Comparison of ENCODE assay signal across 11 cellular contexts in genomic region chr22:36236338-36237319, GRCh38. TPM values are rescaled to one million over a fixed set of nuclear protein-coding genes. Genes with fewer than 3 reads are reported as not detected.
A peak's percentile ranks its signal among the peaks of the same experiment; 100 is the strongest.
DNase-seq lines count a peak whose midpoint lies in the region; ATAC-seq, FAIRE-seq and TF ChIP-seq lines count a peak whose summit lies in the region.
"Had no signal": no experiment of that assay in that cellular context is flagged by ENCODE, and none has a peak within 500 bp of the region (broad histone marks: within the 10 kb centered on the region; RNA-seq: fewer than 3 reads in every experiment).

No MANE protein-coding gene starts in this region.

- H3K4me1 Mint-ChIP-seq in activated CD4-positive, alpha-beta T cell treated with anti-CD3 and anti-CD28 coated beads, Interleukin-2, amount 10 ng/mL, durations not matched to agents 7 days and 5 days: peaks cover 61% of the 10 kb centered on the region
- peaks cover 57% of the 10 kb centered on the region for H3K4me1 Mint-ChIP-seq in activated naive CD8-positive, alpha-beta T cell treated with anti-CD3 and anti-CD28 coated beads, Interleukin-2, amount 10 ng/mL, durations not matched to agents 7 days and 5 days

- no peak for TF ChIP-seq CTCF in kidney (IDR thresholded peaks at IDR 0.05; ENCODE audit: borderline replicate concordance, extremely low read depth, insufficient read depth)
- TF ChIP-seq CTCF in A673 (conservative IDR thresholded peaks at IDR 0.05; ENCODE audit: low read depth, low read length): no peak

- H3K9me3 ChIP-seq in kidney (ENCODE audit: control insufficient read depth in 1 of 2, low read length in 2 of 2): no peaks in the 10 kb centered on the region
- H3K9me3 ChIP-seq in A673 (ENCODE audit: low read depth, low read length, poor library complexity, severe bottlenecking): no peaks in the 10 kb centered on the region
- H3K9me3 ChIP-seq: gastrocnemius medialis had no signal

- no peak for FAIRE-seq in kidney (lab: Jason Lieb, UNC)
- FAIRE-seq: GM12892 had no signal

- H3K27me3 ChIP-seq in A673 (replicated peaks; ENCODE audit: insufficient read depth, low read depth, low read length, poor library complexity): no peaks in the 10 kb centered on the region
- H3K27me3 ChIP-seq: gastrocnemius medialis had no signal

- no peak for ATAC-seq in activated naive CD8-positive, alpha-beta T cell treated with anti-CD3 and anti-CD28 coated beads, Interleukin-2, amount 10 ng/mL, durations not matched to agents 7 days and 5 days (ENCODE audit: low read depth)
- ATAC-seq in HG03280 (IDR thresholded peaks at IDR 0.05; ENCODE audit: unreplicated experiment): no peak
- ATAC-seq: gastrocnemius medialis had no signal

- H3K4me1 ChIP-seq in kidney (ENCODE audit: control insufficient read depth in 1 of 2, insufficient read depth in 1 of 2, low read depth in 1 of 2, low read length in 2 of 2): peaks cover 9 to 18% of the 10 kb centered on the region in 2 donors
- peaks cover 18% of the 10 kb centered on the region for H3K4me1 ChIP-seq in A673 (ENCODE audit: insufficient read depth, low read length, poor library complexity, severe bottlenecking)

- CTCF ChIA-PET in activated CD4-positive, alpha-beta T cell treated with anti-CD3 and anti-CD28 coated beads, Interleukin-2, amount 10 ng/mL, durations not matched to agents 7 days and 5 days (lab: Charles Lee): interaction anchor here (0.7 to 8.5 kb wide), 8 partner anchors 10 to 171 kb away, joined by 3 to 53 read pairs (median 3); partner anchors contain the start of gene APOL1
- CTCF ChIA-PET in A673 (lab: Charles Lee): no interaction called here

- H3K36me3 Mint-ChIP-seq in activated CD4-positive, alpha-beta T cell treated with anti-CD3 and anti-CD28 coated beads, Interleukin-2, amount 10 ng/mL, durations not matched to agents 7 days and 5 days (ENCODE audit: low read depth): peaks cover 70% of the 10 kb centered on the region
- peaks cover 50% of the 10 kb centered on the region for H3K36me3 Mint-ChIP-seq in activated naive CD8-positive, alpha-beta T cell treated with anti-CD3 and anti-CD28 coated beads, Interleukin-2, amount 10 ng/mL, durations not matched to agents 7 days and 5 days

- BruUV-seq in A673 (replicated peaks; lab: Mats Ljungman, UMichigan): no TSS peak

- H3K27ac ChIP-seq in kidney (ENCODE audit: low read depth in 2 of 2, low read length in 2 of 2) (no peak overlapping the region), temporal lobe (ENCODE audit: low read depth, low read length) (peak overlapping the region; percentile 52), A673 (ENCODE audit: low read depth, low read length, poor library complexity, severe bottlenecking) (no peak overlapping the region)

- peak overlapping the region; percentile 15 to 99 for H3K4me3 ChIP-seq in kidney (ENCODE audit: low read length in 2 of 2)
- no peak overlapping the region for H3K4me3 ChIP-seq in A673 (ENCODE audit: low read depth, low read length, poor library complexity, severe bottlenecking)

- POLR2A ChIA-PET in activated CD4-positive, alpha-beta T cell treated with anti-CD3 and anti-CD28 coated beads, Interleukin-2, amount 10 ng/mL, durations not matched to agents 7 days and 5 days (lab: Charles Lee): interaction anchor here (0.6 kb wide), 1 partner anchor 14 kb away, joined by 5 read pairs; no protein-coding TSS in a partner anchor
- POLR2A ChIA-PET in activated naive CD8-positive, alpha-beta T cell treated with anti-CD3 and anti-CD28 coated beads, Interleukin-2, amount 10 ng/mL, durations not matched to agents 7 days and 5 days (lab: Charles Lee): interaction anchor here (1.4 to 3.5 kb wide), 3 partner anchors 7 to 41 kb away, joined by 4 to 15 read pairs (median 7); no protein-coding TSS in a partner anchor
- POLR2A ChIA-PET in A673 (lab: Charles Lee; ENCODE audit: low non-redundant PET): no interaction called here

- intact Hi-C loops in kidney (cut with DNase I) (no loop called here), A673 (cut with micrococcal nuclease; ENCODE audit: unreplicated experiment) (no loop called here)

- no peak overlapping the region for H3K9ac ChIP-seq in kidney (ENCODE audit: low read length in 2 of 2)

- DNase-seq in activated CD4-positive, alpha-beta T cell treated with anti-CD3 and anti-CD28 coated beads, Interleukin-2, amount 10 ng/mL, durations not matched to agents 7 days and 5 days: no peak
- no peak for DNase-seq in activated CD4-positive, alpha-beta T cell treated with anti-CD3 and anti-CD28 coated beads, Interleukin-2, amount 50 U/mL, for 1 hour
- no peak for DNase-seq in activated naive CD8-positive, alpha-beta T cell treated with anti-CD3 and anti-CD28 coated beads, Interleukin-2, amount 10 ng/mL, durations not matched to agents 7 days and 5 days
- no peak for DNase-seq in kidney
- no peak for DNase-seq in A673 (ENCODE audit: low spot score)
- DNase-seq in OCI-M2 (lab: John Stamatoyannopoulos, UW; ENCODE audit: unreplicated experiment): no peak
- DNase-seq: gastrocnemius medialis, NCI-H1436 had no signal

- H3K27ac Mint-ChIP-seq in activated CD4-positive, alpha-beta T cell treated with anti-CD3 and anti-CD28 coated beads, Interleukin-2, amount 10 ng/mL, durations not matched to agents 7 days and 5 days: peak overlapping the region; percentile 46
- H3K27ac Mint-ChIP-seq in activated naive CD8-positive, alpha-beta T cell treated with anti-CD3 and anti-CD28 coated beads, Interleukin-2, amount 10 ng/mL, durations not matched to agents 7 days and 5 days: peak overlapping the region; percentile 62

- H3K4me3 Mint-ChIP-seq in activated CD4-positive, alpha-beta T cell treated with anti-CD3 and anti-CD28 coated beads, Interleukin-2, amount 10 ng/mL, durations not matched to agents 7 days and 5 days: peak overlapping the region; percentile 90
- H3K4me3 Mint-ChIP-seq in activated naive CD8-positive, alpha-beta T cell treated with anti-CD3 and anti-CD28 coated beads, Interleukin-2, amount 10 ng/mL, durations not matched to agents 7 days and 5 days: peak overlapping the region; percentile 88

- peaks cover 9% of the 10 kb centered on the region for H3K9me3 Mint-ChIP-seq in activated CD4-positive, alpha-beta T cell treated with anti-CD3 and anti-CD28 coated beads, Interleukin-2, amount 10 ng/mL, durations not matched to agents 7 days and 5 days
- H3K9me3 Mint-ChIP-seq in activated naive CD8-positive, alpha-beta T cell treated with anti-CD3 and anti-CD28 coated beads, Interleukin-2, amount 10 ng/mL, durations not matched to agents 7 days and 5 days: peaks cover 4% of the 10 kb centered on the region

- H3K36me3 ChIP-seq in kidney (ENCODE audit: control insufficient read depth in 1 of 2, insufficient read depth in 2 of 2, low read length in 2 of 2) (peaks cover 4 to 6% of the 10 kb centered on the region in 2 donors), A673 (ENCODE audit: insufficient read depth, low read length, poor library complexity, severe bottlenecking) (peaks cover 6% of the 10 kb centered on the region)

- H3K27me3 Mint-ChIP-seq in activated CD4-positive, alpha-beta T cell treated with anti-CD3 and anti-CD28 coated beads, Interleukin-2, amount 10 ng/mL, durations not matched to agents 7 days and 5 days: no peaks in the 10 kb centered on the region
- no peaks in the 10 kb centered on the region for H3K27me3 Mint-ChIP-seq in activated naive CD8-positive, alpha-beta T cell treated with anti-CD3 and anti-CD28 coated beads, Interleukin-2, amount 10 ng/mL, durations not matched to agents 7 days and 5 days

RNA-seq across cellular contexts. Expression of gene APOL2, which starts 2.7 kb away (rescaled TPM):
- 10 to 100 TPM; 77.0 to 85.4 TPM for total RNA-seq in activated CD4-positive, alpha-beta T cell treated with anti-CD3 and anti-CD28 coated beads, Interleukin-2, amount 10 ng/mL, durations not matched to agents 7 days and 5 days
- 10 to 100 TPM; 77.8 to 85.0 TPM for total RNA-seq in activated naive CD8-positive, alpha-beta T cell treated with anti-CD3 and anti-CD28 coated beads, Interleukin-2, amount 10 ng/mL, durations not matched to agents 7 days and 5 days
- total RNA-seq in kidney (48.8 TPM), temporal lobe (6.1 TPM), A673 (2021) (37.9 and 45.1 TPM in 2 replicates)
- 34.8 TPM for polyA plus RNA-seq in kidney (ENCODE audit: insufficient read depth, low read depth, low replicate concordance)

RNA-seq across cellular contexts. Expression of gene APOL1, which starts 16.3 kb away (rescaled TPM):
- 10 to 100 TPM; 50.9 to 60.0 TPM for total RNA-seq in activated CD4-positive, alpha-beta T cell treated with anti-CD3 and anti-CD28 coated beads, Interleukin-2, amount 10 ng/mL, durations not matched to agents 7 days and 5 days
- 10 to 100 TPM; 38.4 to 40.9 TPM for total RNA-seq in activated naive CD8-positive, alpha-beta T cell treated with anti-CD3 and anti-CD28 coated beads, Interleukin-2, amount 10 ng/mL, durations not matched to agents 7 days and 5 days
- total RNA-seq in kidney (160 TPM), temporal lobe (0.74 TPM), A673 (2021) (0.30 and 0.87 TPM in 2 replicates)
- polyA plus RNA-seq in kidney (ENCODE audit: insufficient read depth, low read depth, low replicate concordance): 51.8 TPM

RNA-seq across cellular contexts. Expression of gene APOL4, which starts 35.0 kb away (rescaled TPM):
- total RNA-seq in activated CD4-positive, alpha-beta T cell treated with anti-CD3 and anti-CD28 coated beads, Interleukin-2, amount 10 ng/mL, durations not matched to agents 7 days and 5 days: under 1 TPM; 0.54 to 0.57 TPM
- 1 to 10 TPM; 5.7 to 6.5 TPM for total RNA-seq in activated naive CD8-positive, alpha-beta T cell treated with anti-CD3 and anti-CD28 coated beads, Interleukin-2, amount 10 ng/mL, durations not matched to agents 7 days and 5 days
- total RNA-seq in kidney (8.7 TPM), temporal lobe (9.3 TPM), A673 (2021) (1.6 and 4.2 TPM in 2 replicates)
- 6.1 TPM for polyA plus RNA-seq in kidney (ENCODE audit: insufficient read depth, low read depth, low replicate concordance)

Comparison
In these comparisons a context has a peak if more than half of its experiments do, and no peak if none do; other contexts are left out.
1. RNA of gene APOL1, which starts 16.3 kb away (total RNA-seq): 160 TPM in kidney (single experiment), 50.9 to 60.0 TPM in activated CD4-positive, alpha-beta T cell treated with anti-CD3 and anti-CD28 coated beads, Interleukin-2, amount 10 ng/mL, durations not matched to agents 7 days and 5 days and 38.4 to 40.9 TPM in activated naive CD8-positive, alpha-beta T cell treated with anti-CD3 and anti-CD28 coated beads, Interleukin-2, amount 10 ng/mL, durations not matched to agents 7 days and 5 days; 0.74 TPM in temporal lobe (single experiment) and 0.30 to 0.87 TPM in A673; every median in the first group is over 10 times any median in the second.